In genomic region chr16:46970089-46970488, GRCh38 we compare ENCODE assay signal across 12 cellular contexts. TPM values are rescaled to one million over a fixed set of nuclear protein-coding genes. Genes with fewer than 3 reads are reported as not detected.
DNase-seq lines count a peak whose midpoint lies in the region; ATAC-seq, FAIRE-seq and TF ChIP-seq lines count a peak whose summit lies in the region.
"Had no signal": no experiment of that assay in that cellular context is flagged by ENCODE, and none has a peak within 500 bp of the region (broad histone marks: within the 10 kb centered on the region; RNA-seq: fewer than 3 reads in every experiment).

No MANE protein-coding gene starts in this region.

- CTCF ChIA-PET in CD4-positive, alpha-beta T cell (lab: Charles Lee) = interaction anchor here (2.2 kb wide), 1 partner anchor 8 kb away, joined by 4 read pairs; no protein-coding TSS in a partner anchor

- no peak overlapping the region for H3K27ac ChIP-seq in CD4-positive, alpha-beta T cell (ENCODE audit: low read depth, low read length)

- peak overlapping the region; percentile 25 for H3K4me3 Mint-ChIP-seq in CD4-positive, alpha-beta T cell
- H3K4me3 Mint-ChIP-seq in HFFc6 (peak overlapping the region; percentile 34; the same call in 1 of the 2 replicates), nephron progenitor cell (peak overlapping the region; percentile 38)

- peaks cover 10% of the 10 kb centered on the region for H3K36me3 ChIP-seq in bronchial epithelial cell (ENCODE audit: control insufficient read depth, insufficient read depth, low read length)

- peaks cover 86% of the 10 kb centered on the region for H3K36me3 Mint-ChIP-seq in CD4-positive, alpha-beta T cell (ENCODE audit: low read depth)
- H3K36me3 Mint-ChIP-seq in HFFc6 (ENCODE audit: low read depth) (peaks cover 33% of the 10 kb centered on the region), nephron progenitor cell (ENCODE audit: low read depth) (peaks cover 56% of the 10 kb centered on the region)

- peaks cover 62% of the 10 kb centered on the region for H3K4me1 Mint-ChIP-seq in CD4-positive, alpha-beta T cell (ENCODE audit: low read depth)
- H3K4me1 Mint-ChIP-seq in HFFc6 (ENCODE audit: low read depth) = peaks cover 29% of the 10 kb centered on the region
- peaks cover 39% of the 10 kb centered on the region for H3K4me1 Mint-ChIP-seq in nephron progenitor cell

- intact Hi-C loops in CD4-positive, alpha-beta T cell (cut with DNase I, micrococcal nuclease) = loop anchor here (5.0 to 10.0 kb wide), 4 partner anchors 47 to 1417 kb away; partner anchors contain the start of genes NETO2 (in 1 of the 2) and SIAH1 (in 1 of the 2)

- H3K27me3 Mint-ChIP-seq in CD4-positive, alpha-beta T cell = no peaks in the 10 kb centered on the region
- H3K27me3 Mint-ChIP-seq in HFFc6 (ENCODE audit: insufficient read depth) = no peaks in the 10 kb centered on the region
- H3K27me3 Mint-ChIP-seq in nephron progenitor cell (ENCODE audit: low read depth, poor library complexity) = peaks cover 3% of the 10 kb centered on the region

- H3K4me3 ChIP-seq in bronchial epithelial cell (ENCODE audit: low read depth, low read length) = no peak overlapping the region

- no peak for ATAC-seq in CD4-positive, alpha-beta T cell (ENCODE audit: poor library complexity)
- no peak for ATAC-seq in GM18868 (IDR thresholded peaks at IDR 0.05; ENCODE audit: unreplicated experiment)

- no peaks in the 10 kb centered on the region for H3K27me3 ChIP-seq in CD4-positive, alpha-beta T cell (ENCODE audit: control insufficient read depth, insufficient read depth, low read length)
- no peaks in the 10 kb centered on the region for H3K27me3 ChIP-seq in bronchial epithelial cell (ENCODE audit: control insufficient read depth, insufficient read depth, low read length)

- no peak overlapping the region for H3K27ac Mint-ChIP-seq in CD4-positive, alpha-beta T cell
- H3K27ac Mint-ChIP-seq in HFFc6 (peak overlapping the region; percentile 64), nephron progenitor cell (no peak overlapping the region)

- H3K9me3 ChIP-seq in CD4-positive, alpha-beta T cell (ENCODE audit: control insufficient read depth, low read length) = no peaks in the 10 kb centered on the region
- H3K9me3 ChIP-seq: Caco-2 had no signal

- FAIRE-seq in bronchial epithelial cell (lab: Jason Lieb, UNC) (no peak), RCC 7860 (lab: Jason Lieb, UNC) (no peak)

- H3K9me3 Mint-ChIP-seq in CD4-positive, alpha-beta T cell = no peaks in the 10 kb centered on the region
- H3K9me3 Mint-ChIP-seq in HFFc6 (no peaks in the 10 kb centered on the region), nephron progenitor cell (no peaks in the 10 kb centered on the region)

- DNase-seq in CD4-positive, alpha-beta T cell = no peak
- DNase-seq in HFFc6 (no peak), bronchial epithelial cell (ENCODE audit: low read depth) (peak; percentile 5), nephron progenitor cell (no peak), RCC 7860 (ENCODE audit: low spot score) (no peak), NCI-H345 treated with DMSO at 0.1 percent for 48 hours (lab: John Stamatoyannopoulos, UW; ENCODE audit: unreplicated experiment) (no peak)
- DNase-seq: activated CD8-positive, alpha-beta memory T cell treated with anti-CD3 and anti-CD28 coated beads, Interleukin-2, amount 50 U/mL, for 4 hours; Caco-2; NCI-H1436 treated with DMSO at 0.1 percent for 48 hours; NCI-H774; SIG-M5 had no signal

- TF ChIP-seq CTCF in CD4-positive, alpha-beta T cell (IDR thresholded peaks at IDR 0.05) = no peak
- TF ChIP-seq CTCF in HFFc6 (IDR thresholded peaks at IDR 0.05) (no peak), bronchial epithelial cell (IDR thresholded peaks at IDR 0.05; ENCODE audit: insufficient read depth, low read length, severe bottlenecking) (no peak), nephron progenitor cell (IDR thresholded peaks at IDR 0.05) (no peak)

- POLR2A ChIA-PET in CD4-positive, alpha-beta T cell (lab: Charles Lee) = no interaction called here

RNA-seq across cellular contexts. Expression of gene DNAJA2, which starts 3.4 kb away (rescaled TPM):
- 10 to 100 TPM; 80.8 to 81.4 TPM for total RNA-seq in CD4-positive, alpha-beta T cell
- 10 to 100 TPM; 64.2 to 80.3 (median 72.5) TPM for total RNA-seq in HFFc6 (2021; fragmentation: NEBNext Ultra II Directional; extraction: Animal tissue kit (Norgen Biotek cat#: 25700))
- 92.0 and 112 TPM in 2 replicates for total RNA-seq in bronchial epithelial cell
